Comparison of ENCODE assay signal across 8 cellular contexts in genomic region chr2:119702918-119703401, GRCh38.
DNase-seq lines count a peak whose midpoint lies in the region; ATAC-seq, FAIRE-seq and TF ChIP-seq lines count a peak whose summit lies in the region.

No MANE protein-coding gene starts in this region.

- H3K4me3 ChIP-seq in AG04449 (ENCODE audit: low read depth, low read length) (no peak overlapping the region), cardiac fibroblast (replicated peaks in 1 of 2; ENCODE audit: low read depth in 2 of 2, low read length in 2 of 2) (no peak overlapping the region)

- ATAC-seq in HG02973 (IDR thresholded peaks at IDR 0.05; ENCODE audit: unreplicated experiment), result peak; percentile 78

- TF ChIP-seq CTCF in AG04449 (IDR thresholded peaks at IDR 0.05; ENCODE audit: insufficient read depth, low read length, missing control alignments), result peak; percentile 99
- peak; percentile 98 for TF ChIP-seq CTCF in cardiac fibroblast (IDR thresholded peaks at IDR 0.05; ENCODE audit: low read depth, low read length)

- peak; percentile 72 for FAIRE-seq in GM18507 (lab: Jason Lieb, UNC)

- POLR2A ChIA-PET in AG04449 (lab: Yijun Ruan, JAX), result no interaction called here

- CTCF ChIA-PET in AG04449 (lab: Yijun Ruan, JAX), result interaction anchor here (0.6 to 4.4 kb wide), 33 partner anchors 8 to 611 kb away, joined by 3 to 56 read pairs (median 4); partner anchors contain the start of gene TMEM177

- DNase-seq in AG04449 (ENCODE audit: low read depth, low spot score) (no peak), GM18507 (ENCODE audit: extremely low spot score, insufficient read length, low read depth) (peak; percentile 71), NCI-H2196 (lab: John Stamatoyannopoulos, UW; ENCODE audit: unreplicated experiment) (peak; percentile 76), cardiac fibroblast (ENCODE audit: low read depth in 2 of 2) (peak; percentile 69 to 71), kidney tubule cell (ENCODE audit: low spot score) (peak; percentile 74)
- peak; percentile 50 for DNase-seq in activated CD4-positive, CD25-positive, alpha-beta regulatory T cell treated with anti-CD3 and anti-CD28 coated beads, Interleukin-2, amount 50 U/mL, for 16 hours (ENCODE audit: low read depth, low spot score)
- peak; percentile 45 to 58 for DNase-seq in stimulated activated CD4-positive, alpha-beta T cell treated with anti-CD3 and anti-CD28 coated beads, Interleukin-4, amount 100 ng/mL, for 4 hours
